1 cellular context compared by ENCODE assay signal in the genomic region with DNA sequence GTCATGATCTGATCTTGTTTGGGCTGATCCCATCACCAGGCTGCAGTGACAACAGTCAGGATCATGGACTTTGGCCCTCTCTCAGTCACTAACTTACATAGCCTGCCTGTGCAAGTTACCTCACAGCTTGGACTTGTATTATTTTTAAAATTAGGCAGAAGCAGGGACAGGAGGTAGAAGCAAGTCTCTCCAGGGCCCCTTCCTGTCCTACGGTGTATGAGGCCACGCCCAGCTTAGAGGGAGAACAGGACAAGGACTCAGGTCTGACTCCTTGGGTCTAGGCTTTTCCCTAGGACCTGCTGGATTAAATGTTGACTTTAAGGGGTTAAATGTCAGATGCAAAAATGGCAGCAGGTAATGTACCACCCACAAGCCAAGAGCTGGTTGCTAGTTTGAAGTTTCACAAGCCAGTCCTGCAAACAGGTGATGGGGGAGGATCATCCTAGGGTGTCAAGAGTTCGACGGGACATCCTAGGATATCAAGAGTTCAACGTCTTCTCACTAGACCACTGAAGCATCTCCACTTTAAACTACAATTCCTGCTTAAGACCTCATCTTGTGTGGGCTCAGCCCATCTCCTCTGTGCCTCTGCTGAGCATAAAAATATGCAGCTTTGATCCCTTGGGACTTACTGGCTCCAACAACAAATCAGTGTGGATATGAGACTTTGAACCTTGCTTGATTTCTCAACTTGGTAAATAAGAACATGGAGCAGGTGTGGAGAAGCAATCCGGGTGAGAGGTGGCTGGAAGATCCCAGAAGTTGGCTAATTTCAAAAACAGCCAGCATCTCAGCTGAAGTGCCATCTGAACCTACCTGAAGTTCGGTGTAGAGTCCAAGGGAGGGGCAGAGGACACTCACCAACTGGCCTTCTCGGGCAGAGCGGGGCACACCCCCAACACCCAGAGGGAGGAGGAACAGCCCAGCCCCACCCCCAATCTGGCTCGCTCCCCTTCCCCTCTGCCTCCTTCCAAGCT.
TF ChIP-seq lines count a peak whose summit lies in the region.

No MANE protein-coding gene starts in this region.

TF ChIP-seq in HepG2, 621 proteins besides CTCF, POLR2A, EP300 and RAD21 (continued from another document and continues in another):
- TF ChIP-seq FUBP1 (CRISPR knock-in tag; IDR thresholded peaks at IDR 0.05; ENCODE audit: borderline replicate concordance) (peak; percentile 77; the same call in 1 of the 2 replicates), RNF2 (conservative IDR thresholded peaks at IDR 0.05; ENCODE audit: low read depth) (no peak), MATR3 (CRISPR knock-in tag; IDR thresholded peaks at IDR 0.05) (no peak), RFXAP (CRISPR knock-in tag; IDR thresholded peaks at IDR 0.05; ENCODE audit: borderline replicate concordance) (peak; percentile 82; the same call in 1 of the 2 replicates), RBM22 (optimal IDR thresholded peaks at IDR 0.05; ENCODE audit: low read length) (peak; percentile 33), ZNF609 (CRISPR knock-in tag; IDR thresholded peaks at IDR 0.05; ENCODE audit: borderline replicate concordance) (peak; percentile 74; the same call in 1 of the 2 replicates), HOXA9 (CRISPR knock-in tag; IDR thresholded peaks at IDR 0.05; ENCODE audit: borderline replicate concordance) (no peak), FOXC1 (CRISPR knock-in tag; IDR thresholded peaks at IDR 0.05; ENCODE audit: borderline replicate concordance) (peak; percentile 84), HOMEZ (CRISPR knock-in tag; IDR thresholded peaks at IDR 0.05; ENCODE audit: low read depth) (peak; percentile 60), PAWR (CRISPR knock-in tag; IDR thresholded peaks at IDR 0.05; ENCODE audit: borderline replicate concordance) (no peak), SRSF4 (IDR thresholded peaks at IDR 0.05; ENCODE audit: low read depth, low read length, poor library complexity, severe bottlenecking) (no peak), ZNF263 (CRISPR knock-in tag; IDR thresholded peaks at IDR 0.05) (peak; percentile 26; the same call in 1 of the 2 replicates), PRPF4 (IDR thresholded peaks at IDR 0.05; ENCODE audit: low read depth, low read length, poor library complexity, severe bottlenecking) (no peak), ZNF496 (CRISPR knock-in tag; IDR thresholded peaks at IDR 0.05; ENCODE audit: insufficient replicate concordance) (no peak), ZSCAN12 (CRISPR knock-in tag; IDR thresholded peaks at IDR 0.05) (no peak), NFIC (IDR thresholded peaks at IDR 0.05; ENCODE audit: low read length) (peak; percentile 90), ZNF281 (CRISPR knock-in tag; IDR thresholded peaks at IDR 0.05; ENCODE audit: borderline replicate concordance) (peak; percentile 84; the same call in 1 of the 2 replicates), ZBTB49 (CRISPR knock-in tag; IDR thresholded peaks at IDR 0.05; ENCODE audit: borderline replicate concordance) (no peak), SPEN (CRISPR knock-in tag; IDR thresholded peaks at IDR 0.05; ENCODE audit: low read depth) (peak; percentile 84), ATF5 (CRISPR knock-in tag; IDR thresholded peaks at IDR 0.05; ENCODE audit: low read depth) (no peak), SP5 (CRISPR knock-in tag; IDR thresholded peaks at IDR 0.05; ENCODE audit: borderline replicate concordance, low read depth) (peak; percentile 17; the same call in 1 of the 2 replicates), MTF2 (CRISPR knock-in tag; IDR thresholded peaks at IDR 0.05; ENCODE audit: borderline replicate concordance) (no peak)
- TF ChIP-seq, protein P1, sequence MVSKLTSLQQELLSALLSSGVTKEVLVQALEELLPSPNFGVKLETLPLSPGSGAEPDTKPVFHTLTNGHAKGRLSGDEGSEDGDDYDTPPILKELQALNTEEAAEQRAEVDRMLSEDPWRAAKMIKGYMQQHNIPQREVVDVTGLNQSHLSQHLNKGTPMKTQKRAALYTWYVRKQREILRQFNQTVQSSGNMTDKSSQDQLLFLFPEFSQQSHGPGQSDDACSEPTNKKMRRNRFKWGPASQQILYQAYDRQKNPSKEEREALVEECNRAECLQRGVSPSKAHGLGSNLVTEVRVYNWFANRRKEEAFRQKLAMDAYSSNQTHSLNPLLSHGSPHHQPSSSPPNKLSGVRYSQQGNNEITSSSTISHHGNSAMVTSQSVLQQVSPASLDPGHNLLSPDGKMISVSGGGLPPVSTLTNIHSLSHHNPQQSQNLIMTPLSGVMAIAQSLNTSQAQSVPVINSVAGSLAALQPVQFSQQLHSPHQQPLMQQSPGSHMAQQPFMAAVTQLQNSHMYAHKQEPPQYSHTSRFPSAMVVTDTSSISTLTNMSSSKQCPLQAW (CRISPR knock-in tag; IDR thresholded peaks at IDR 0.05): peak; percentile 82
- TF ChIP-seq, protein P2, sequence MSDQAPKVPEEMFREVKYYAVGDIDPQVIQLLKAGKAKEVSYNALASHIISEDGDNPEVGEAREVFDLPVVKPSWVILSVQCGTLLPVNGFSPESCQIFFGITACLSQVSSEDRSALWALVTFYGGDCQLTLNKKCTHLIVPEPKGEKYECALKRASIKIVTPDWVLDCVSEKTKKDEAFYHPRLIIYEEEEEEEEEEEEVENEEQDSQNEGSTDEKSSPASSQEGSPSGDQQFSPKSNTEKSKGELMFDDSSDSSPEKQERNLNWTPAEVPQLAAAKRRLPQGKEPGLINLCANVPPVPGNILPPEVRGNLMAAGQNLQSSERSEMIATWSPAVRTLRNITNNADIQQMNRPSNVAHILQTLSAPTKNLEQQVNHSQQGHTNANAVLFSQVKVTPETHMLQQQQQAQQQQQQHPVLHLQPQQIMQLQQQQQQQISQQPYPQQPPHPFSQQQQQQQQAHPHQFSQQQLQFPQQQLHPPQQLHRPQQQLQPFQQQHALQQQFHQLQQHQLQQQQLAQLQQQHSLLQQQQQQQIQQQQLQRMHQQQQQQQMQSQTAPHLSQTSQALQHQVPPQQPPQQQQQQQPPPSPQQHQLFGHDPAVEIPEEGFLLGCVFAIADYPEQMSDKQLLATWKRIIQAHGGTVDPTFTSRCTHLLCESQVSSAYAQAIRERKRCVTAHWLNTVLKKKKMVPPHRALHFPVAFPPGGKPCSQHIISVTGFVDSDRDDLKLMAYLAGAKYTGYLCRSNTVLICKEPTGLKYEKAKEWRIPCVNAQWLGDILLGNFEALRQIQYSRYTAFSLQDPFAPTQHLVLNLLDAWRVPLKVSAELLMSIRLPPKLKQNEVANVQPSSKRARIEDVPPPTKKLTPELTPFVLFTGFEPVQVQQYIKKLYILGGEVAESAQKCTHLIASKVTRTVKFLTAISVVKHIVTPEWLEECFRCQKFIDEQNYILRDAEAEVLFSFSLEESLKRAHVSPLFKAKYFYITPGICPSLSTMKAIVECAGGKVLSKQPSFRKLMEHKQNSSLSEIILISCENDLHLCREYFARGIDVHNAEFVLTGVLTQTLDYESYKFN (CRISPR knock-in tag; conservative IDR thresholded peaks at IDR 0.05): peak; percentile 99
- TF ChIP-seq, protein P3, sequence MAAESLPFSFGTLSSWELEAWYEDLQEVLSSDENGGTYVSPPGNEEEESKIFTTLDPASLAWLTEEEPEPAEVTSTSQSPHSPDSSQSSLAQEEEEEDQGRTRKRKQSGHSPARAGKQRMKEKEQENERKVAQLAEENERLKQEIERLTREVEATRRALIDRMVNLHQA (CRISPR knock-in tag; IDR thresholded peaks at IDR 0.05): no peak
- TF ChIP-seq, protein P4, sequence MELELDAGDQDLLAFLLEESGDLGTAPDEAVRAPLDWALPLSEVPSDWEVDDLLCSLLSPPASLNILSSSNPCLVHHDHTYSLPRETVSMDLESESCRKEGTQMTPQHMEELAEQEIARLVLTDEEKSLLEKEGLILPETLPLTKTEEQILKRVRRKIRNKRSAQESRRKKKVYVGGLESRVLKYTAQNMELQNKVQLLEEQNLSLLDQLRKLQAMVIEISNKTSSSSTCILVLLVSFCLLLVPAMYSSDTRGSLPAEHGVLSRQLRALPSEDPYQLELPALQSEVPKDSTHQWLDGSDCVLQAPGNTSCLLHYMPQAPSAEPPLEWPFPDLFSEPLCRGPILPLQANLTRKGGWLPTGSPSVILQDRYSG (CRISPR knock-in tag; IDR thresholded peaks at IDR 0.05): no peak; the same call in 1 of the 2 replicates
